ENCODE assay signal across 16 cellular contexts in the genomic region with DNA sequence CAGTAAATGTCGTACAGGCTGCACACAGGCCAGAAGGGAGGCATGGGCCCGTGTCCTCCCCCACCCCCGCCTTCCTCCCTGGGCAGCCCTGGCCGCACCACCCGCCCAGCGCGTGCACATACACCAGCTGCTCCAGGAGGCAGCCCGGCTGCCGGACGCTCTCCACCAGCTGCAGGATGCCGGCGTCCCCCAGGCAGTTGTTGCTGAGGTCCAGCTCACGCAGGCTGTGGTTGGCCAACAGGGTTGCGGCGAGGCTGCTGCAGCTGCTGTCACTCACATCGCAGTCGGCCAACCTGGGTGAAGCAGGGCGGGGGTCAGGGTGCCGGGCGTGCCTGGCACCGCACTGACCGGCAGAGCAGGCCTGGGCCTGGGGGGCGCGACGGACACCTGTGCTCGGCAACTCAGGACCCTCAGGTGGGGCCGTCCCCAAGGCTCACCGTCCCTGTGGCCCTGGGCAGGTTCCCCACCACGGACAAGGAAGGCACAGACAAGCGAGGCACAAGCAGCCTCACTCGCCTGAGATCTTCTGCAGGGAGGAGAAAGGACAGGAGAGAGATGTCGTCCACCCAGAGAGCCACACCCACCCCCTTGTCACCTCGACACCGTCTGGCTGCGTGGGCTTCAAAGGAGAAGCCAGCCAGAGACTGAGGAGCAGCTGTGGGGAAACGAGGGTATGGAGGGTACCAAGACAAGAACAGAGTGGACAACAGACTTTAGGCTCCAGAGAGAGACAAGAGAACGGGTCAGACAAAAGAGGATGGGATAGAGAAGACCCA. TPM values are rescaled to one million over a fixed set of nuclear protein-coding genes. Genes with fewer than 3 reads are reported as not detected.
DNase-seq lines count a peak whose midpoint lies in the region; ATAC-seq and TF ChIP-seq lines count a peak whose summit lies in the region.
"Had no signal": no experiment of that assay in that cellular context is flagged by ENCODE, and none has a peak within 500 bp of the region (broad histone marks: within the 10 kb centered on the region; RNA-seq: fewer than 3 reads in every experiment).

No MANE protein-coding gene starts in this region.

- no peak overlapping the region for H2AK5ac ChIP-seq in neuronal stem cell (ENCODE audit: low read depth, low read length)

- H3K27ac Mint-ChIP-seq in HFFc6 (peak overlapping the region; percentile 49; the same call in 1 of the 2 replicates), endodermal cell (peak overlapping the region; percentile 55)

- peak overlapping the region; percentile 57 for H3K18ac ChIP-seq in neuronal stem cell (ENCODE audit: low read length)

- no peak overlapping the region for H2BK12ac ChIP-seq in neuronal stem cell (ENCODE audit: low read length)

- 94 to 97% methylated on average over 19 to 37 of the region's 37 CpGs for WGBS in endodermal cell (ENCODE audit: insufficient coverage in 1 of 2, insufficient read length in 1 of 2), 2 experiments
- no CpG with 5 or more reads among the region's 37 CpGs for WGBS in neuronal stem cell (ENCODE audit: extremely low coverage in 2 of 2, insufficient read length in 2 of 2, insufficient replicate concordance in 1 of 2), 2 donors

- no peak overlapping the region for H2AFZ ChIP-seq in neuronal stem cell (ENCODE audit: low read length)

- peak overlapping the region; percentile 41 for H3K27ac ChIP-seq in endodermal cell (ENCODE audit: low read depth, low read length)
- H3K27ac ChIP-seq in neuronal stem cell (replicated peaks; ENCODE audit: low read length) = no peak overlapping the region
- H3K27ac ChIP-seq: pancreas had no signal

- no peaks in the 10 kb centered on the region for H3K27me3 ChIP-seq in BE2C
- H3K27me3 ChIP-seq in endodermal cell (ENCODE audit: control insufficient read depth, insufficient read depth, low read length, poor library complexity, severe bottlenecking) = no peaks in the 10 kb centered on the region
- H3K27me3 ChIP-seq in neuronal stem cell (ENCODE audit: control insufficient read depth in 3 of 3, insufficient read depth in 3 of 3, low read depth in 1 of 3, low read length in 3 of 3) = no peaks in the 10 kb centered on the region
- H3K27me3 ChIP-seq: pancreas had no signal

- peak overlapping the region; percentile 41 for H2BK120ac ChIP-seq in neuronal stem cell (ENCODE audit: low read depth, low read length)

- TF ChIP-seq CTCF in BE2C (IDR thresholded peaks at IDR 0.05; ENCODE audit: low read depth, low read length) (no peak), HFFc6 (IDR thresholded peaks at IDR 0.05) (no peak), endodermal cell (conservative IDR thresholded peaks at IDR 0.05) (no peak)

- H3K9me3 Mint-ChIP-seq in HFFc6 = peaks cover 8% of the 10 kb centered on the region; the same call in 1 of the 2 replicates
- peaks cover 11% of the 10 kb centered on the region for H3K9me3 Mint-ChIP-seq in endodermal cell
- H3K9me3 Mint-ChIP-seq: activated T-cell treated with anti-CD3 and anti-CD28 coated beads, Interleukin-2, amount 50 U/mL, for 72 hours; effector memory CD8-positive, alpha-beta T cell had no signal

- H3K36me3 Mint-ChIP-seq in HFFc6 (ENCODE audit: low read depth) (peaks cover 31% of the 10 kb centered on the region), endodermal cell (ENCODE audit: low read depth) (peaks cover 48% of the 10 kb centered on the region)

- no peak overlapping the region for H4K91ac ChIP-seq in neuronal stem cell (ENCODE audit: low read depth, low read length, poor library complexity)

- H3K9ac ChIP-seq in endodermal cell (ENCODE audit: extremely low read depth, low read length, poor library complexity, severe bottlenecking) (no peak overlapping the region), neuronal stem cell (ENCODE audit: low read depth, low read length, poor library complexity) (no peak overlapping the region)

- DNase-seq in BE2C (peak; percentile 34), HFFc6 (no peak), endodermal cell (no peak), neuronal stem cell (ENCODE audit: low spot score) (no peak), DMS114 treated with DMSO at 0.1 percent for 48 hours (lab: John Stamatoyannopoulos, UW; ENCODE audit: unreplicated experiment) (no peak), NCI-H2171 (lab: John Stamatoyannopoulos, UW) (no peak)
- DNase-seq: activated CD4-positive, CD25-positive, alpha-beta regulatory T cell treated with anti-CD3 and anti-CD28 coated beads, Interleukin-2, amount 50 U/mL, for 72 hours; activated T-cell treated with anti-CD3 and anti-CD28 coated beads, Interleukin-2, amount 50 U/mL, for 72 hours; effector memory CD8-positive, alpha-beta T cell; Kasumi-1; stimulated activated CD4-positive, alpha-beta T cell treated with anti-CD3 and anti-CD28 coated beads, Interleukin-1b, Interleukin-23, amount 100 ng/mL, for 48 hours; SW 1271 had no signal

- peak overlapping the region; percentile 53 for H2BK5ac ChIP-seq in neuronal stem cell (ENCODE audit: low read length)

- H3K4me3 ChIP-seq in BE2C (ENCODE audit: low read depth, low read length) = no peak overlapping the region
- H3K4me3 ChIP-seq in endodermal cell (ENCODE audit: low read length) = no peak overlapping the region
- no peak overlapping the region for H3K4me3 ChIP-seq in neuronal stem cell (ENCODE audit: low read length in 2 of 2)
- H3K4me3 ChIP-seq: pancreas had no signal

- H3K4me3 Mint-ChIP-seq in HFFc6 (no peak overlapping the region), endodermal cell (no peak overlapping the region)
- H3K4me3 Mint-ChIP-seq: activated T-cell treated with anti-CD3 and anti-CD28 coated beads, Interleukin-2, amount 50 U/mL, for 72 hours had no signal

- no peak overlapping the region for H3K14ac ChIP-seq in neuronal stem cell (ENCODE audit: low read length)

- no peak overlapping the region for H3K4me2 ChIP-seq in neuronal stem cell (ENCODE audit: insufficient read depth, low read length, poor library complexity, severe bottlenecking)

- peak overlapping the region; percentile 76 for H3K4ac ChIP-seq in neuronal stem cell (ENCODE audit: low read length)

- H4K8ac ChIP-seq in neuronal stem cell (ENCODE audit: low read depth, low read length) = no peak overlapping the region

- H3K27me3 Mint-ChIP-seq in HFFc6 (ENCODE audit: insufficient read depth) (peaks cover 13% of the 10 kb centered on the region), endodermal cell (ENCODE audit: insufficient read depth) (no peaks in the 10 kb centered on the region)
- H3K27me3 Mint-ChIP-seq: effector memory CD8-positive, alpha-beta T cell had no signal

- H3K4me1 Mint-ChIP-seq in HFFc6 (ENCODE audit: low read depth) = peaks cover 6% of the 10 kb centered on the region; the same call in 1 of the 2 replicates
- H3K4me1 Mint-ChIP-seq in endodermal cell = no peaks in the 10 kb centered on the region

- peak overlapping the region; percentile 16 for H3K23ac ChIP-seq in neuronal stem cell (ENCODE audit: low read depth, low read length, poor library complexity)

- no peak for ATAC-seq in GM19467 (IDR thresholded peaks at IDR 0.05; ENCODE audit: unreplicated experiment)
- ATAC-seq in GM18873 (IDR thresholded peaks at IDR 0.05; ENCODE audit: low FRiP score, unreplicated experiment) = no peak
- ATAC-seq: activated T-cell treated with anti-CD3 and anti-CD28 coated beads, Interleukin-2, amount 50 U/mL, for 72 hours; effector memory CD8-positive, alpha-beta T cell had no signal

- H3K4me1 ChIP-seq in BE2C = no peaks in the 10 kb centered on the region
- H3K4me1 ChIP-seq in endodermal cell (ENCODE audit: control insufficient read depth, insufficient read depth, low read length) = no peaks in the 10 kb centered on the region
- no peaks in the 10 kb centered on the region for H3K4me1 ChIP-seq in neuronal stem cell (ENCODE audit: control insufficient read depth in 2 of 2, insufficient read depth in 1 of 2, low read depth in 1 of 2, low read length in 2 of 2)
- H3K4me1 ChIP-seq: pancreas had no signal

- peaks cover 12% of the 10 kb centered on the region for H3K79me1 ChIP-seq in neuronal stem cell (ENCODE audit: low read depth, low read length)

- H3K36me3 ChIP-seq in BE2C (peaks cover 23% of the 10 kb centered on the region), endodermal cell (ENCODE audit: control insufficient read depth, insufficient read depth, low read length) (peaks cover 42% of the 10 kb centered on the region), neuronal stem cell (replicated peaks in 1 of 2; ENCODE audit: control insufficient read depth in 2 of 2, insufficient read depth in 2 of 2, low read length in 2 of 2) (peaks cover 57 to 82% of the 10 kb centered on the region in 2 donors)

- no peaks in the 10 kb centered on the region for H3K9me3 ChIP-seq in BE2C
- peaks cover 5% of the 10 kb centered on the region for H3K9me3 ChIP-seq in endodermal cell (ENCODE audit: control insufficient read depth, low read length)
- H3K9me3 ChIP-seq in neuronal stem cell (replicated peaks in 1 of 2; ENCODE audit: control insufficient read depth in 2 of 2, insufficient read depth in 1 of 2, low read depth in 1 of 2, low read length in 2 of 2) = peaks cover 0 to 17% of the 10 kb centered on the region in 2 donors
- H3K9me3 ChIP-seq: pancreas had no signal

- no peak overlapping the region for H2BK15ac ChIP-seq in neuronal stem cell (ENCODE audit: low read length)

RNA-seq across cellular contexts. Expression of a gene that starts 12.1 kb away (rescaled TPM):
- 200 TPM for polyA plus RNA-seq in BE2C (2012; ENCODE audit: insufficient read depth, insufficient read length, low read depth)
- 100 to 1,000 TPM; 223 to 272 (median 250) TPM for total RNA-seq in HFFc6 (2021; fragmentation: NEBNext Ultra II Directional; extraction: Animal tissue kit (Norgen Biotek cat#: 25700))
- 10 to 100 TPM; 42.7 to 43.2 TPM for total RNA-seq in endodermal cell
- 43.7 TPM for polyA plus RNA-seq in endodermal cell (2013, experiment 1 of 2)
- polyA plus RNA-seq in endodermal cell (2013, experiment 2 of 2) = 42.8 TPM
- 35.7 TPM for polyA plus RNA-seq in neuronal stem cell (2013, experiment 1 of 2)
- 35.1 TPM for polyA plus RNA-seq in neuronal stem cell (2013, experiment 2 of 2)

RNA-seq across cellular contexts. Expression of a gene that starts 40.4 kb away (rescaled TPM):
- polyA plus RNA-seq in BE2C (2012; ENCODE audit: insufficient read depth, insufficient read length, low read depth) = 195 TPM
- 100 to 1,000 TPM; 102 to 125 (median 107) TPM for total RNA-seq in HFFc6 (2021; fragmentation: NEBNext Ultra II Directional; extraction: Animal tissue kit (Norgen Biotek cat#: 25700))
- 10 to 100 TPM; 64.8 to 68.2 TPM for total RNA-seq in endodermal cell
- polyA plus RNA-seq in endodermal cell (2013, experiment 1 of 2) = 48.8 TPM
- 45.1 TPM for polyA plus RNA-seq in endodermal cell (2013, experiment 2 of 2)
- polyA plus RNA-seq in neuronal stem cell (2013, experiment 1 of 2) = 26.4 TPM
- 25.5 TPM for polyA plus RNA-seq in neuronal stem cell (2013, experiment 2 of 2)

RNA-seq across cellular contexts. Expression of a gene that starts 42.4 kb away (rescaled TPM):
- polyA plus RNA-seq in BE2C (2012; ENCODE audit: insufficient read depth, insufficient read length, low read depth) = 0.42 TPM
- under 1 TPM; 0.23 to 0.83 (median 0.55) TPM for total RNA-seq in HFFc6 (2021; fragmentation: NEBNext Ultra II Directional; extraction: Animal tissue kit (Norgen Biotek cat#: 25700))
- 1 to 10 TPM; 3.0 to 4.3 TPM for total RNA-seq in endodermal cell
- 0.93 TPM for polyA plus RNA-seq in endodermal cell (2013, experiment 1 of 2)
- polyA plus RNA-seq in endodermal cell (2013, experiment 2 of 2) = 1.3 TPM
- polyA plus RNA-seq in neuronal stem cell (2013, experiment 1 of 2) = 1.1 TPM
- polyA plus RNA-seq in neuronal stem cell (2013, experiment 2 of 2) = 1.2 TPM

RNA-seq across cellular contexts. Expression of a gene that starts 44.9 kb away (rescaled TPM):
- polyA plus RNA-seq in BE2C (2012; ENCODE audit: insufficient read depth, insufficient read length, low read depth) = 22.9 TPM
- 10 to 100 TPM; 23.3 to 34.5 (median 27.2) TPM for total RNA-seq in HFFc6 (2021; fragmentation: NEBNext Ultra II Directional; extraction: Animal tissue kit (Norgen Biotek cat#: 25700))
- 10 to 100 TPM; 55.2 to 56.1 TPM for total RNA-seq in endodermal cell
- polyA plus RNA-seq in endodermal cell (2013, experiment 1 of 2) = 37.5 TPM
- polyA plus RNA-seq in endodermal cell (2013, experiment 2 of 2) = 32.8 TPM
- 27.4 TPM for polyA plus RNA-seq in neuronal stem cell (2013, experiment 1 of 2)
- 26.0 TPM for polyA plus RNA-seq in neuronal stem cell (2013, experiment 2 of 2)

RNA-seq across cellular contexts. Expression of a gene that starts 53.1 kb away (rescaled TPM):
- polyA plus RNA-seq in BE2C (2012; ENCODE audit: insufficient read depth, insufficient read length, low read depth) = not detected
- not detected for total RNA-seq in HFFc6 (2021; fragmentation: NEBNext Ultra II Directional; extraction: Animal tissue kit (Norgen Biotek cat#: 25700))
- total RNA-seq in endodermal cell = 10 to 100 TPM; 16.8 to 17.8 TPM
- 1.2 TPM for polyA plus RNA-seq in endodermal cell (2013, experiment 1 of 2)
- polyA plus RNA-seq in endodermal cell (2013, experiment 2 of 2) = 0.50 TPM
- polyA plus RNA-seq in neuronal stem cell (2013, experiment 1 of 2) = 2.8 TPM
- polyA plus RNA-seq in neuronal stem cell (2013, experiment 2 of 2) = 1.9 TPM
- polyA plus RNA-seq: BJ had no signal

Comparison
In these comparisons a context has a peak if more than half of its experiments do, and no peak if none do; other contexts are left out.
1. RNA of a gene that starts 12.1 kb away (total RNA-seq): 223 to 272 TPM in HFFc6; 42.7 to 43.2 TPM in endodermal cell; every median in the first group is over 4 times any median in the second.